Comparison of ENCODE assay signal across 8 cellular contexts in genomic region chr18:32301976-32302743, GRCh38.
DNase-seq lines count a peak whose midpoint lies in the region; ATAC-seq lines count a peak whose summit lies in the region.

No MANE protein-coding gene starts in this region.

- H3K27me3 ChIP-seq in subcutaneous abdominal adipose tissue (ENCODE audit: control insufficient read depth in 5 of 5, insufficient read depth in 4 of 5, low read length in 5 of 5), result no peaks in the 10 kb centered on the region

- H3K9me3 ChIP-seq in subcutaneous abdominal adipose tissue (ENCODE audit: control insufficient read depth in 5 of 5, low read length in 5 of 5), result no peaks in the 10 kb centered on the region

- H3K27ac ChIP-seq in subcutaneous abdominal adipose tissue (ENCODE audit: low read depth, low read length), result peak overlapping the region; percentile 55

- H3K9ac ChIP-seq in subcutaneous abdominal adipose tissue (ENCODE audit: low read length in 5 of 5), result no peak overlapping the region

- no peak overlapping the region for H3K4me3 ChIP-seq in subcutaneous abdominal adipose tissue (ENCODE audit: low read depth in 1 of 5, low read length in 5 of 5)

- ATAC-seq in GM21367 (IDR thresholded peaks at IDR 0.05; ENCODE audit: unreplicated experiment) (peak; percentile 67), esophagus mucosa (peak; percentile 52), HG03571 (IDR thresholded peaks at IDR 0.05; ENCODE audit: unreplicated experiment) (no peak)

- DNase-seq in ACHN, result peak; percentile 30
- DNase-seq in HPDE6-E6E7 (ENCODE audit: extremely low spot score), result peak; percentile 33
- DNase-seq in GF-D8 (lab: John Stamatoyannopoulos, UW), result no peak
- DNase-seq in NCI-H1694 treated with DMSO at 0.1 percent for 48 hours (lab: John Stamatoyannopoulos, UW), result no peak

- no peaks in the 10 kb centered on the region for H3K36me3 ChIP-seq in subcutaneous abdominal adipose tissue (ENCODE audit: control insufficient read depth in 5 of 5, insufficient read depth in 5 of 5, low read length in 5 of 5)

- in situ Hi-C loops in ACHN (cut with HindIII; ENCODE audit: low pct_ligation_motif_present, low pct_unique_long_range_greater_than_20kb, low sequenced_read_pairs), result no loop called here

- peaks cover 0 to 29% (median 17%) of the 10 kb centered on the region in 5 donors for H3K4me1 ChIP-seq in subcutaneous abdominal adipose tissue (ENCODE audit: control insufficient read depth in 5 of 5, insufficient read depth in 5 of 5, low read length in 5 of 5)

Comparison
In these comparisons a context has a peak if more than half of its experiments do, and no peak if none do; other contexts are left out.
1. DNase-seq: peak in ACHN (single experiment) and HPDE6-E6E7 (single experiment); none in GF-D8 (single experiment) and NCI-H1694 treated with DMSO at 0.1 percent for 48 hours (single experiment).